15 cellular contexts compared by ENCODE assay signal in the genomic region with DNA sequence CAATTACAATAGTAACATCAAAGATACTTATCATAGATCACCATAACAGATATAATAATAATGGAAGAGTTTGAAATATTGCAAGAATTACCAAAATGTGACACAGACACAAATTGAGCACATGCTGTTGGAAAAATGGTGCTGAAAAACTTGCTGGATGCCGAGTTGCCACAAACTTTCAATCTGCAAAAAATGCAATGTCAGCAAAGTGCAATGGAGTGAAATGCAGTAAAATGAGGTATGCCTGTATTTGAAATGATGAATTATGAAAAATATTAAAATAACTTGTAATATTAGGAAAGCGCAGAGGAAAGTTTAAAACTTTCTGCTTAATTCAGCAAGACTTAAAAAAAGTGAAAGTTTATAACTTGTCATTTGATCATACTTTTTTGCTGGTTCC. TPM values are rescaled to one million over a fixed set of nuclear protein-coding genes. Genes with fewer than 3 reads are reported as not detected.
DNase-seq lines count a peak whose midpoint lies in the region; ATAC-seq and TF ChIP-seq lines count a peak whose summit lies in the region.
"Had no signal": no experiment of that assay in that cellular context is flagged by ENCODE, and none has a peak within 500 bp of the region (broad histone marks: within the 10 kb centered on the region; RNA-seq: fewer than 3 reads in every experiment).

No MANE protein-coding gene starts in this region.

- H3K27me3 Mint-ChIP-seq in effector memory CD8-positive, alpha-beta T cell: no peaks in the 10 kb centered on the region

- H3K9me3 ChIP-seq in HEK293 (ENCODE audit: control insufficient read depth, insufficient read depth, low read depth, low read length): no peaks in the 10 kb centered on the region
- no peaks in the 10 kb centered on the region for H3K9me3 ChIP-seq in SK-N-MC (ENCODE audit: low read depth, low read length)
- no peaks in the 10 kb centered on the region for H3K9me3 ChIP-seq in gastroesophageal sphincter

- peaks cover 55% of the 10 kb centered on the region for H3K36me3 Mint-ChIP-seq in effector memory CD8-positive, alpha-beta T cell (ENCODE audit: insufficient read depth)

- H3K4me1 ChIP-seq in HEK293 (ENCODE audit: control insufficient read depth, insufficient read depth, low read length) (no peaks in the 10 kb centered on the region), gastroesophageal sphincter (no peaks in the 10 kb centered on the region)
- H3K4me1 ChIP-seq: BLaER1 treated with 17β-estradiol and CSF1 and Interleukin-3, amounts not matched to agents 10 nM and 100 nM had no signal

- TF ChIP-seq CTCF in HEK293 (tag by site-specific recombination; IDR thresholded peaks at IDR 0.05) (no peak), gastroesophageal sphincter (IDR thresholded peaks at IDR 0.05) (no peak), lower leg skin (IDR thresholded peaks at IDR 0.05) (no peak)

- intact Hi-C loops in lower leg skin (cut with DNase I; ENCODE audit: low total_unique reads): no loop called here

- in situ Hi-C loops in ACHN (cut with HindIII; ENCODE audit: low pct_ligation_motif_present, low pct_unique_long_range_greater_than_20kb, low sequenced_read_pairs): no loop called here

- no peak overlapping the region for H3K27ac ChIP-seq in HEK293 (ENCODE audit: extremely low read depth, low read depth, low read length)
- H3K27ac ChIP-seq in SK-N-MC: peak overlapping the region; percentile 82
- no peak overlapping the region for H3K27ac ChIP-seq in gastroesophageal sphincter
- H3K27ac ChIP-seq: BLaER1 treated with 17β-estradiol and CSF1 and Interleukin-3, amounts not matched to agents 10 nM and 100 nM had no signal

- WGBS in gastroesophageal sphincter (ENCODE audit: low coverage in 1 of 2), 2 donors: 88 to 92% methylated on average over 2 of the region's 2 CpGs
- WGBS in lower leg skin, 2 donors: 90 to 91% methylated on average over 2 of the region's 2 CpGs

- H3K27me3 ChIP-seq in gastroesophageal sphincter: no peaks in the 10 kb centered on the region
- H3K27me3 ChIP-seq: BLaER1 treated with 17β-estradiol and CSF1 and Interleukin-3, amounts not matched to agents 10 nM and 100 nM had no signal

- peaks cover 22 to 34% of the 10 kb centered on the region in 2 experiments; a peak in 2 of 3 replicates for H3K36me3 ChIP-seq in HEK293 (ENCODE audit: control insufficient read depth in 2 of 2, insufficient read depth in 1 of 2, low read length in 2 of 2)
- peaks cover 7% of the 10 kb centered on the region for H3K36me3 ChIP-seq in SK-N-MC (ENCODE audit: insufficient read depth, low read length)
- peaks cover 0 to 85% of the 10 kb centered on the region in 2 donors for H3K36me3 ChIP-seq in gastroesophageal sphincter

- H3K4me3 ChIP-seq in HEK293 (ENCODE audit: low read depth, low read length) (no peak overlapping the region), SK-N-MC (peak overlapping the region; percentile 47), gastroesophageal sphincter (no peak overlapping the region), lower leg skin (ENCODE audit: low read depth, poor library complexity, severe bottlenecking) (no peak overlapping the region)
- H3K4me3 ChIP-seq: BLaER1 treated with 17β-estradiol and CSF1 and Interleukin-3, amounts not matched to agents 10 nM and 100 nM had no signal

- peaks cover 6 to 9% of the 10 kb centered on the region in 2 donors for H3K4me1 Mint-ChIP-seq in effector memory CD8-positive, alpha-beta T cell (ENCODE audit: low read depth in 2 of 2)

- CTCF ChIA-PET in HEK293 (lab: Yijun Ruan, JAX): no interaction called here

- no peak for TF ChIP-seq POLR2A in gastroesophageal sphincter (IDR thresholded peaks at IDR 0.05)
- TF ChIP-seq POLR2A in lower leg skin (IDR thresholded peaks at IDR 0.05): no peak

- TF ChIP-seq EP300 in gastroesophageal sphincter (IDR thresholded peaks at IDR 0.05): no peak

- peak overlapping the region; percentile 21 to 57 for H3K27ac Mint-ChIP-seq in effector memory CD8-positive, alpha-beta T cell
- H3K27ac Mint-ChIP-seq: CD8-positive, alpha-beta T cell had no signal

- no peak overlapping the region for H3K4me3 Mint-ChIP-seq in effector memory CD8-positive, alpha-beta T cell
- H3K4me3 Mint-ChIP-seq: CD8-positive, alpha-beta T cell; H9 had no signal

- no peak for ATAC-seq in effector memory CD8-positive, alpha-beta T cell (replicated peaks)
- ATAC-seq in gastroesophageal sphincter: no peak
- ATAC-seq: CD8-positive, alpha-beta T cell had no signal

- H3K9ac ChIP-seq in SK-N-MC (ENCODE audit: insufficient read length): peak overlapping the region; percentile 8
- H3K9ac ChIP-seq: BLaER1 treated with 17β-estradiol and CSF1 and Interleukin-3, amounts not matched to agents 10 nM and 100 nM had no signal

- no peak for DNase-seq in SK-N-MC (ENCODE audit: low read depth, low spot score)
- no peak for DNase-seq in effector memory CD8-positive, alpha-beta T cell
- DNase-seq in NK-92 (lab: John Stamatoyannopoulos, UW; ENCODE audit: unreplicated experiment): no peak
- DNase-seq in ACHN: no peak
- DNase-seq in lower leg skin (ENCODE audit: low spot score in 2 of 2): no peak
- DNase-seq: Calu3; CD8-positive, alpha-beta T cell; DMS79 treated with DMSO at 0.1 percent for 48 hours; GF-D8; GOT3; H9; KG1 had no signal

- POLR2A ChIA-PET in HEK293 (lab: Yijun Ruan, JAX): no interaction called here

- H3K9me3 Mint-ChIP-seq in effector memory CD8-positive, alpha-beta T cell: no peaks in the 10 kb centered on the region
- H3K9me3 Mint-ChIP-seq: CD8-positive, alpha-beta T cell; H9 had no signal

TF ChIP-seq in HEK293, 187 proteins besides CTCF, POLR2A, EP300 and RAD21:
- no peak for TF ChIP-seq ZNF280D (tag by site-specific recombination; IDR thresholded peaks at IDR 0.05)
- TF ChIP-seq ZNF645 (tag by site-specific recombination; IDR thresholded peaks at IDR 0.05): no peak
- TF ChIP-seq PRDM1 (tag by site-specific recombination; IDR thresholded peaks at IDR 0.05): peak; percentile 84
- no peak for TF ChIP-seq ZNF558 (tag by site-specific recombination; IDR thresholded peaks at IDR 0.05)
- TF ChIP-seq HOXA7 (CRISPR knock-in tag; IDR thresholded peaks at IDR 0.05; ENCODE audit: borderline replicate concordance): no peak
TF ChIP-seq in HEK293: peak in this region for 1.

RNA-seq across cellular contexts. Expression of gene PCBD2, which starts 12.0 kb away (rescaled TPM):
- total RNA-seq in gastroesophageal sphincter (10 to 100 TPM in 2 of 4 donors, 1 to 10 TPM in 2; 8.3 to 10.8 (median 9.5) TPM), lower leg skin (10 to 100 TPM in 1 of 4 donors, 1 to 10 TPM in 3; 2.3 to 10.6 (median 5.5) TPM)

RNA-seq across cellular contexts. Expression of gene TXNDC15, which starts 18.8 kb away (rescaled TPM):
- total RNA-seq in gastroesophageal sphincter: 100 to 1,000 TPM in 1 of 4 donors, 10 to 100 TPM in 3; 68.5 to 119 (median 82.6) TPM
- total RNA-seq in lower leg skin: 10 to 100 TPM; 32.4 to 71.7 (median 49.7) TPM

RNA-seq across cellular contexts. Expression of gene C5orf24, which starts 47.2 kb away (rescaled TPM):
- total RNA-seq in gastroesophageal sphincter (10 to 100 TPM; 47.3 to 92.3 (median 70.7) TPM), lower leg skin (10 to 100 TPM; 21.5 to 31.2 (median 25.9) TPM)
